ENCODE assay signal across 1 cellular context in the genomic region with DNA sequence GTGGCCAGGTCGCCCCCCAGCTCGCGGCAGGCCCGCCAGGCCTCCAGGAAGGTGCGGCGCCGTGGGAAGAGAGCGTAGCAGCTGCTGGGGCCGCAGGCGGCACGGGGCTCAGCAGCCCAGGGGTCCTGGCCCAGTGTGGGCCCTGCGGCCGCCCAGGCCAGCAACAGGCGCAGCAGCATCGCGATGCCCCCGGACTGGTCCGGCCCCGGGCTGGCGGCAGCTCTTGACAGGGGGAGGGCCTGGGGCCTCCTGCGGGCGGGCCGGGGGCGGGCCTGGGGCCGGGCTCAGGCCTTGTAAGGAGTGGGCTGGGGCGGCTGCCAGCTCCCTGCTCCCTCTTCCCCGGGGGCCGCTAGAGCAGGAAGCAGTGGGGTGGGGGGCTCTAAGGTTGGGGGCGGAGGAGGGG.
A peak's percentile ranks its signal among the peaks of the same experiment; 100 is the strongest.
TF ChIP-seq lines count a peak whose summit lies in the region.

A gene with protein sequence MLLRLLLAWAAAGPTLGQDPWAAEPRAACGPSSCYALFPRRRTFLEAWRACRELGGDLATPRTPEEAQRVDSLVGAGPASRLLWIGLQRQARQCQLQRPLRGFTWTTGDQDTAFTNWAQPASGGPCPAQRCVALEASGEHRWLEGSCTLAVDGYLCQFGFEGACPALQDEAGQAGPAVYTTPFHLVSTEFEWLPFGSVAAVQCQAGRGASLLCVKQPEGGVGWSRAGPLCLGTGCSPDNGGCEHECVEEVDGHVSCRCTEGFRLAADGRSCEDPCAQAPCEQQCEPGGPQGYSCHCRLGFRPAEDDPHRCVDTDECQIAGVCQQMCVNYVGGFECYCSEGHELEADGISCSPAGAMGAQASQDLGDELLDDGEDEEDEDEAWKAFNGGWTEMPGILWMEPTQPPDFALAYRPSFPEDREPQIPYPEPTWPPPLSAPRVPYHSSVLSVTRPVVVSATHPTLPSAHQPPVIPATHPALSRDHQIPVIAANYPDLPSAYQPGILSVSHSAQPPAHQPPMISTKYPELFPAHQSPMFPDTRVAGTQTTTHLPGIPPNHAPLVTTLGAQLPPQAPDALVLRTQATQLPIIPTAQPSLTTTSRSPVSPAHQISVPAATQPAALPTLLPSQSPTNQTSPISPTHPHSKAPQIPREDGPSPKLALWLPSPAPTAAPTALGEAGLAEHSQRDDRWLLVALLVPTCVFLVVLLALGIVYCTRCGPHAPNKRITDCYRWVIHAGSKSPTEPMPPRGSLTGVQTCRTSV (minus strand): TSS at position 196 of the 403 bp plus-strand sequence. CDS start 17 bp downstream, at position 179.

TF ChIP-seq in HepG2, 621 proteins besides CTCF, POLR2A, EP300 and RAD21 (continued from another document):
- TF ChIP-seq, protein P1, sequence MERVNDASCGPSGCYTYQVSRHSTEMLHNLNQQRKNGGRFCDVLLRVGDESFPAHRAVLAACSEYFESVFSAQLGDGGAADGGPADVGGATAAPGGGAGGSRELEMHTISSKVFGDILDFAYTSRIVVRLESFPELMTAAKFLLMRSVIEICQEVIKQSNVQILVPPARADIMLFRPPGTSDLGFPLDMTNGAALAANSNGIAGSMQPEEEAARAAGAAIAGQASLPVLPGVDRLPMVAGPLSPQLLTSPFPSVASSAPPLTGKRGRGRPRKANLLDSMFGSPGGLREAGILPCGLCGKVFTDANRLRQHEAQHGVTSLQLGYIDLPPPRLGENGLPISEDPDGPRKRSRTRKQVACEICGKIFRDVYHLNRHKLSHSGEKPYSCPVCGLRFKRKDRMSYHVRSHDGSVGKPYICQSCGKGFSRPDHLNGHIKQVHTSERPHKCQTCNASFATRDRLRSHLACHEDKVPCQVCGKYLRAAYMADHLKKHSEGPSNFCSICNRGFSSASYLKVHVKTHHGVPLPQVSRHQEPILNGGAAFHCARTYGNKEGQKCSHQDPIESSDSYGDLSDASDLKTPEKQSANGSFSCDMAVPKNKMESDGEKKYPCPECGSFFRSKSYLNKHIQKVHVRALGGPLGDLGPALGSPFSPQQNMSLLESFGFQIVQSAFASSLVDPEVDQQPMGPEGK (CRISPR knock-in tag; IDR thresholded peaks at IDR 0.05), result peak; percentile 31; the same call in 1 of the 2 replicates
- TF ChIP-seq, protein P2, sequence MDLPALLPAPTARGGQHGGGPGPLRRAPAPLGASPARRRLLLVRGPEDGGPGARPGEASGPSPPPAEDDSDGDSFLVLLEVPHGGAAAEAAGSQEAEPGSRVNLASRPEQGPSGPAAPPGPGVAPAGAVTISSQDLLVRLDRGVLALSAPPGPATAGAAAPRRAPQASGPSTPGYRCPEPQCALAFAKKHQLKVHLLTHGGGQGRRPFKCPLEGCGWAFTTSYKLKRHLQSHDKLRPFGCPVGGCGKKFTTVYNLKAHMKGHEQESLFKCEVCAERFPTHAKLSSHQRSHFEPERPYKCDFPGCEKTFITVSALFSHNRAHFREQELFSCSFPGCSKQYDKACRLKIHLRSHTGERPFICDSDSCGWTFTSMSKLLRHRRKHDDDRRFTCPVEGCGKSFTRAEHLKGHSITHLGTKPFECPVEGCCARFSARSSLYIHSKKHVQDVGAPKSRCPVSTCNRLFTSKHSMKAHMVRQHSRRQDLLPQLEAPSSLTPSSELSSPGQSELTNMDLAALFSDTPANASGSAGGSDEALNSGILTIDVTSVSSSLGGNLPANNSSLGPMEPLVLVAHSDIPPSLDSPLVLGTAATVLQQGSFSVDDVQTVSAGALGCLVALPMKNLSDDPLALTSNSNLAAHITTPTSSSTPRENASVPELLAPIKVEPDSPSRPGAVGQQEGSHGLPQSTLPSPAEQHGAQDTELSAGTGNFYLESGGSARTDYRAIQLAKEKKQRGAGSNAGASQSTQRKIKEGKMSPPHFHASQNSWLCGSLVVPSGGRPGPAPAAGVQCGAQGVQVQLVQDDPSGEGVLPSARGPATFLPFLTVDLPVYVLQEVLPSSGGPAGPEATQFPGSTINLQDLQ (CRISPR knock-in tag; IDR thresholded peaks at IDR 0.05), result no peak
- TF ChIP-seq SRF (IDR thresholded peaks at IDR 0.05; ENCODE audit: low read depth, low read length) (peak; percentile 66; the same call in 1 of the 2 replicates), ZFX (CRISPR knock-in tag; IDR thresholded peaks at IDR 0.05; ENCODE audit: low read depth) (peak; percentile 50; the same call in 1 of the 2 replicates), ZNF446 (CRISPR knock-in tag; IDR thresholded peaks at IDR 0.05) (no peak), ZFP41 (CRISPR knock-in tag; IDR thresholded peaks at IDR 0.05; ENCODE audit: borderline replicate concordance) (no peak), SKI (IDR thresholded peaks at IDR 0.05; ENCODE audit: partially characterized antibody) (no peak), RBFOX2 (IDR thresholded peaks at IDR 0.05; ENCODE audit: low read depth, low read length) (peak; percentile 51; the same call in 1 of the 2 replicates), ELF1 (CRISPR knock-in tag; IDR thresholded peaks at IDR 0.05) (no peak), EEA1 (CRISPR knock-in tag; IDR thresholded peaks at IDR 0.05; ENCODE audit: borderline replicate concordance) (no peak), ARID2 (CRISPR knock-in tag; IDR thresholded peaks at IDR 0.05; ENCODE audit: borderline replicate concordance) (no peak), MTA1 (CRISPR knock-in tag; IDR thresholded peaks at IDR 0.05; ENCODE audit: borderline replicate concordance) (no peak), ZNF577 (CRISPR knock-in tag; IDR thresholded peaks at IDR 0.05; ENCODE audit: borderline replicate concordance, low read depth) (no peak), ZNF3 (CRISPR knock-in tag; IDR thresholded peaks at IDR 0.05) (no peak), HOXD1 (CRISPR knock-in tag; IDR thresholded peaks at IDR 0.05) (no peak), CHD2 (IDR thresholded peaks at IDR 0.05; ENCODE audit: low read depth, low read length) (0 out of 2 replicates have a peak, but pooled peaks have one; percentile 17), TBL1XR1 (IDR thresholded peaks at IDR 0.05; ENCODE audit: borderline replicate concordance, low read length, partially characterized antibody) (no peak)
- TF ChIP-seq, protein P3, sequence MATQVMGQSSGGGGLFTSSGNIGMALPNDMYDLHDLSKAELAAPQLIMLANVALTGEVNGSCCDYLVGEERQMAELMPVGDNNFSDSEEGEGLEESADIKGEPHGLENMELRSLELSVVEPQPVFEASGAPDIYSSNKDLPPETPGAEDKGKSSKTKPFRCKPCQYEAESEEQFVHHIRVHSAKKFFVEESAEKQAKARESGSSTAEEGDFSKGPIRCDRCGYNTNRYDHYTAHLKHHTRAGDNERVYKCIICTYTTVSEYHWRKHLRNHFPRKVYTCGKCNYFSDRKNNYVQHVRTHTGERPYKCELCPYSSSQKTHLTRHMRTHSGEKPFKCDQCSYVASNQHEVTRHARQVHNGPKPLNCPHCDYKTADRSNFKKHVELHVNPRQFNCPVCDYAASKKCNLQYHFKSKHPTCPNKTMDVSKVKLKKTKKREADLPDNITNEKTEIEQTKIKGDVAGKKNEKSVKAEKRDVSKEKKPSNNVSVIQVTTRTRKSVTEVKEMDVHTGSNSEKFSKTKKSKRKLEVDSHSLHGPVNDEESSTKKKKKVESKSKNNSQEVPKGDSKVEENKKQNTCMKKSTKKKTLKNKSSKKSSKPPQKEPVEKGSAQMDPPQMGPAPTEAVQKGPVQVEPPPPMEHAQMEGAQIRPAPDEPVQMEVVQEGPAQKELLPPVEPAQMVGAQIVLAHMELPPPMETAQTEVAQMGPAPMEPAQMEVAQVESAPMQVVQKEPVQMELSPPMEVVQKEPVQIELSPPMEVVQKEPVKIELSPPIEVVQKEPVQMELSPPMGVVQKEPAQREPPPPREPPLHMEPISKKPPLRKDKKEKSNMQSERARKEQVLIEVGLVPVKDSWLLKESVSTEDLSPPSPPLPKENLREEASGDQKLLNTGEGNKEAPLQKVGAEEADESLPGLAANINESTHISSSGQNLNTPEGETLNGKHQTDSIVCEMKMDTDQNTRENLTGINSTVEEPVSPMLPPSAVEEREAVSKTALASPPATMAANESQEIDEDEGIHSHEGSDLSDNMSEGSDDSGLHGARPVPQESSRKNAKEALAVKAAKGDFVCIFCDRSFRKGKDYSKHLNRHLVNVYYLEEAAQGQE (IDR thresholded peaks at IDR 0.05; ENCODE audit: borderline replicate concordance in 1 of 2, low read depth in 1 of 2, low read length in 2 of 2), result no peak
- TF ChIP-seq, protein P4, sequence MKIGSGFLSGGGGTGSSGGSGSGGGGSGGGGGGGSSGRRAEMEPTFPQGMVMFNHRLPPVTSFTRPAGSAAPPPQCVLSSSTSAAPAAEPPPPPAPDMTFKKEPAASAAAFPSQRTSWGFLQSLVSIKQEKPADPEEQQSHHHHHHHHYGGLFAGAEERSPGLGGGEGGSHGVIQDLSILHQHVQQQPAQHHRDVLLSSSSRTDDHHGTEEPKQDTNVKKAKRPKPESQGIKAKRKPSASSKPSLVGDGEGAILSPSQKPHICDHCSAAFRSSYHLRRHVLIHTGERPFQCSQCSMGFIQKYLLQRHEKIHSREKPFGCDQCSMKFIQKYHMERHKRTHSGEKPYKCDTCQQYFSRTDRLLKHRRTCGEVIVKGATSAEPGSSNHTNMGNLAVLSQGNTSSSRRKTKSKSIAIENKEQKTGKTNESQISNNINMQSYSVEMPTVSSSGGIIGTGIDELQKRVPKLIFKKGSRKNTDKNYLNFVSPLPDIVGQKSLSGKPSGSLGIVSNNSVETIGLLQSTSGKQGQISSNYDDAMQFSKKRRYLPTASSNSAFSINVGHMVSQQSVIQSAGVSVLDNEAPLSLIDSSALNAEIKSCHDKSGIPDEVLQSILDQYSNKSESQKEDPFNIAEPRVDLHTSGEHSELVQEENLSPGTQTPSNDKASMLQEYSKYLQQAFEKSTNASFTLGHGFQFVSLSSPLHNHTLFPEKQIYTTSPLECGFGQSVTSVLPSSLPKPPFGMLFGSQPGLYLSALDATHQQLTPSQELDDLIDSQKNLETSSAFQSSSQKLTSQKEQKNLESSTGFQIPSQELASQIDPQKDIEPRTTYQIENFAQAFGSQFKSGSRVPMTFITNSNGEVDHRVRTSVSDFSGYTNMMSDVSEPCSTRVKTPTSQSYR (CRISPR knock-in tag; IDR thresholded peaks at IDR 0.05; ENCODE audit: borderline replicate concordance), result 0 out of 2 replicates have a peak, but pooled peaks have one; percentile 3
- TF ChIP-seq, protein P5, sequence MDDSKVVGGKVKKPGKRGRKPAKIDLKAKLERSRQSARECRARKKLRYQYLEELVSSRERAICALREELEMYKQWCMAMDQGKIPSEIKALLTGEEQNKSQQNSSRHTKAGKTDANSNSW (CRISPR knock-in tag; IDR thresholded peaks at IDR 0.05; ENCODE audit: borderline replicate concordance), result no peak
- TF ChIP-seq, protein P6, sequence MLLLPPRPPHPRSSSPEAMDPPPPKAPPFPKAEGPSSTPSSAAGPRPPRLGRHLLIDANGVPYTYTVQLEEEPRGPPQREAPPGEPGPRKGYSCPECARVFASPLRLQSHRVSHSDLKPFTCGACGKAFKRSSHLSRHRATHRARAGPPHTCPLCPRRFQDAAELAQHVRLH (CRISPR knock-in tag; IDR thresholded peaks at IDR 0.05; ENCODE audit: borderline replicate concordance, low read depth), result no peak
- TF ChIP-seq, protein P7, sequence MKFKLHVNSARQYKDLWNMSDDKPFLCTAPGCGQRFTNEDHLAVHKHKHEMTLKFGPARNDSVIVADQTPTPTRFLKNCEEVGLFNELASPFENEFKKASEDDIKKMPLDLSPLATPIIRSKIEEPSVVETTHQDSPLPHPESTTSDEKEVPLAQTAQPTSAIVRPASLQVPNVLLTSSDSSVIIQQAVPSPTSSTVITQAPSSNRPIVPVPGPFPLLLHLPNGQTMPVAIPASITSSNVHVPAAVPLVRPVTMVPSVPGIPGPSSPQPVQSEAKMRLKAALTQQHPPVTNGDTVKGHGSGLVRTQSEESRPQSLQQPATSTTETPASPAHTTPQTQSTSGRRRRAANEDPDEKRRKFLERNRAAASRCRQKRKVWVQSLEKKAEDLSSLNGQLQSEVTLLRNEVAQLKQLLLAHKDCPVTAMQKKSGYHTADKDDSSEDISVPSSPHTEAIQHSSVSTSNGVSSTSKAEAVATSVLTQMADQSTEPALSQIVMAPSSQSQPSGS (CRISPR knock-in tag; IDR thresholded peaks at IDR 0.05), result no peak
- TF ChIP-seq, protein P8, sequence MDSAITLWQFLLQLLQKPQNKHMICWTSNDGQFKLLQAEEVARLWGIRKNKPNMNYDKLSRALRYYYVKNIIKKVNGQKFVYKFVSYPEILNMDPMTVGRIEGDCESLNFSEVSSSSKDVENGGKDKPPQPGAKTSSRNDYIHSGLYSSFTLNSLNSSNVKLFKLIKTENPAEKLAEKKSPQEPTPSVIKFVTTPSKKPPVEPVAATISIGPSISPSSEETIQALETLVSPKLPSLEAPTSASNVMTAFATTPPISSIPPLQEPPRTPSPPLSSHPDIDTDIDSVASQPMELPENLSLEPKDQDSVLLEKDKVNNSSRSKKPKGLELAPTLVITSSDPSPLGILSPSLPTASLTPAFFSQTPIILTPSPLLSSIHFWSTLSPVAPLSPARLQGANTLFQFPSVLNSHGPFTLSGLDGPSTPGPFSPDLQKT (CRISPR knock-in tag; IDR thresholded peaks at IDR 0.05; ENCODE audit: borderline replicate concordance), result no peak
- TF ChIP-seq, protein P9, sequence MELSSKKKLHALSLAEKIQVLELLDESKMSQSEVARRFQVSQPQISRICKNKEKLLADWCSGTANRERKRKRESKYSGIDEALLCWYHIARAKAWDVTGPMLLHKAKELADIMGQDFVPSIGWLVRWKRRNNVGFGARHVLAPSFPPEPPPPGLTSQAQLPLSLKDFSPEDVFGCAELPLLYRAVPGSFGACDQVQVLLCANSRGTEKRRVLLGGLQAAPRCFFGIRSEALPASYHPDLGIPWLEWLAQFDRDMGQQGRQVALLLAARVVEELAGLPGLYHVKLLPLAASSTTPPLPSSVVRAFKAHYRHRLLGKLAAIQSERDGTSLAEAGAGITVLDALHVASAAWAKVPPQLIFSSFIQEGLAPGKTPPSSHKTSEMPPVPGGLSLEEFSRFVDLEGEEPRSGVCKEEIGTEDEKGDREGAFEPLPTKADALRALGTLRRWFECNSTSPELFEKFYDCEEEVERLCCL (CRISPR knock-in tag; IDR thresholded peaks at IDR 0.05; ENCODE audit: borderline replicate concordance), result no peak
- TF ChIP-seq, protein P10, sequence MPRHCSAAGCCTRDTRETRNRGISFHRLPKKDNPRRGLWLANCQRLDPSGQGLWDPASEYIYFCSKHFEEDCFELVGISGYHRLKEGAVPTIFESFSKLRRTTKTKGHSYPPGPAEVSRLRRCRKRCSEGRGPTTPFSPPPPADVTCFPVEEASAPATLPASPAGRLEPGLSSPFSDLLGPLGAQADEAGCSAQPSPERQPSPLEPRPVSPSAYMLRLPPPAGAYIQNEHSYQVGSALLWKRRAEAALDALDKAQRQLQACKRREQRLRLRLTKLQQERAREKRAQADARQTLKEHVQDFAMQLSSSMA (CRISPR knock-in tag; IDR thresholded peaks at IDR 0.05), result no peak
- TF ChIP-seq, protein P11, sequence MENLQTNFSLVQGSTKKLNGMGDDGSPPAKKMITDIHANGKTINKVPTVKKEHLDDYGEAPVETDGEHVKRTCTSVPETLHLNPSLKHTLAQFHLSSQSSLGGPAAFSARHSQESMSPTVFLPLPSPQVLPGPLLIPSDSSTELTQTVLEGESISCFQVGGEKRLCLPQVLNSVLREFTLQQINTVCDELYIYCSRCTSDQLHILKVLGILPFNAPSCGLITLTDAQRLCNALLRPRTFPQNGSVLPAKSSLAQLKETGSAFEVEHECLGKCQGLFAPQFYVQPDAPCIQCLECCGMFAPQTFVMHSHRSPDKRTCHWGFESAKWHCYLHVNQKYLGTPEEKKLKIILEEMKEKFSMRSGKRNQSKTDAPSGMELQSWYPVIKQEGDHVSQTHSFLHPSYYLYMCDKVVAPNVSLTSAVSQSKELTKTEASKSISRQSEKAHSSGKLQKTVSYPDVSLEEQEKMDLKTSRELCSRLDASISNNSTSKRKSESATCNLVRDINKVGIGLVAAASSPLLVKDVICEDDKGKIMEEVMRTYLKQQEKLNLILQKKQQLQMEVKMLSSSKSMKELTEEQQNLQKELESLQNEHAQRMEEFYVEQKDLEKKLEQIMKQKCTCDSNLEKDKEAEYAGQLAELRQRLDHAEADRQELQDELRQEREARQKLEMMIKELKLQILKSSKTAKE (CRISPR knock-in tag; IDR thresholded peaks at IDR 0.05; ENCODE audit: borderline replicate concordance), result no peak
TF ChIP-seq in HepG2: peak in this region for 8.
